Comparison of ENCODE assay signal across 8 cellular contexts in the genomic region with DNA sequence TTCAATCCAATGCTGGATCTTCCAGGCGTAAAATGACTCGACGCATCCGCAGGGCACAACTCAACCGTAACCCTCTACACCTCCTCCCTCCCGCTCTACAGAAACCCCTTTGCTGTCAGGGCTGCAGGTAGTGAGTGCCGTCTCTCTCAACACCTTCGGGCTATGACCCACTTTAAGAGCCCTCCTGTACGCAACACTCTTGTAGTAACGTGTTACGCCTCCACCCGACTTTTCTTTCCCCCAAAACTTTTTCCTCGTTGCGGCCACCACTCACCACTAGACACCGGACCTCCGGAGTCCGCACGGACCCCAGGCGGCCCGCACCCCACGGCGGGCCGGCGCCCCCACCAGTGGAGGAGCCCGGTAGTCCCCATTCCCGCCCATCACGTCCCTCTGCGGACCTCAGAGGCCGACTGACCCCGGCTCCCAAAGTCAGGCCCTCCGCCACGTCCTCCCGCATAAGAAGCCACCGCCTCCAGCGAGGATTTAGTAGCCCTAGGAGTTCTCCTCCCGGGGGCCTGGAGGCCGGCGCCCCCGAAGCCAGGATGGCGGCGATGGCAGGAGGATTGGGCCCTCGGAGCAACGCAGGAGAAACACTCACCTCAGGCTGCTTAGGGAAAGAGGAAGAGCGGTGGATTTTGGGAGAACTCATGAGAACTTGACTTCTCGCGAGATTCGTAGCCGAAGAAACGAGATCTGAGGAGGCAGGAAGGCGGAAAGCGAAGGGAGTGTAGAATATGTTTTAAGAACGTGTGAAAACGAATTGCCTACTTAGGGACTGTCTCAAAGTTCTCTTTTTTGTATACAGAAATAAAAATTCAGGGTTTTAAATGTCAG. TPM values are rescaled to one million over a fixed set of nuclear protein-coding genes. Genes with fewer than 3 reads are reported as not detected.
DNase-seq lines count a peak whose midpoint lies in the region; ATAC-seq and TF ChIP-seq lines count a peak whose summit lies in the region.

A gene (minus strand): TSS at position 609 of the 837 bp plus-strand sequence.

- H3K27ac ChIP-seq in colonic mucosa (peak within 1 kb of the TSS; percentile 90), layer of hippocampus (ENCODE audit: low read depth, low read length) (peak within 1 kb of the TSS; percentile 84)

- peak; percentile 74 for ATAC-seq in GM19043 (IDR thresholded peaks at IDR 0.05; ENCODE audit: low read depth, unreplicated experiment)
- peak; percentile 80 for ATAC-seq in HG03460 (IDR thresholded peaks at IDR 0.05; ENCODE audit: unreplicated experiment)

- H3K27me3 ChIP-seq in colonic mucosa: no peaks in the 10 kb centered on the region
- no peaks in the 10 kb centered on the region for H3K27me3 ChIP-seq in layer of hippocampus (ENCODE audit: control insufficient read depth, insufficient read depth, low read length)

- peak within 1 kb of the TSS; percentile 97 to 98 for H3K9ac ChIP-seq in colonic mucosa (ENCODE audit: low read depth in 2 of 2, low read length in 2 of 2)

- H3K4me1 ChIP-seq in colonic mucosa: peaks cover 5% of the 10 kb centered on the region

- DNase-seq in AG09319 (ENCODE audit: extremely low read depth, low read depth) (peak; percentile 99), NCI-H526 (lab: John Stamatoyannopoulos, UW) (peak; percentile 98), colonic mucosa (peak; percentile 96)
- peak; percentile 90 for DNase-seq in activated CD4-positive, alpha-beta T cell treated with anti-CD3 and anti-CD28 coated beads for 48 hours
- peak; percentile 57 to 82 for DNase-seq in stimulated activated CD4-positive, alpha-beta T cell treated with anti-CD3 and anti-CD28 coated beads, Interleukin-1b, Interleukin-23, amount 100 ng/mL, for 4 hours (ENCODE audit: low read depth in 2 of 2)

- intact Hi-C loops in colonic mucosa (cut with DNase I): no loop called here

- H3K4me3 ChIP-seq in colonic mucosa: peak within 1 kb of the TSS; percentile 92

- no peaks in the 10 kb centered on the region for H3K36me3 ChIP-seq in colonic mucosa

- TF ChIP-seq CTCF in AG09319 (IDR thresholded peaks at IDR 0.05; ENCODE audit: low read depth, low read length) (no peak), colonic mucosa (IDR thresholded peaks at IDR 0.05) (no peak)

- H3K9me3 ChIP-seq in colonic mucosa: no peaks in the 10 kb centered on the region

RNA-seq across cellular contexts. Expression of the gene that starts here (rescaled TPM):
- total RNA-seq in colonic mucosa: 1,000 to 10,000 TPM; 1,226 to 1,361 TPM

Comparison
In these comparisons a context has a peak if more than half of its experiments do, and no peak if none do; other contexts are left out.
1. Peak in every context shown above with its lines: DNase-seq, ATAC-seq, H3K4me3 ChIP-seq and H3K27ac ChIP-seq.